Comparison of ENCODE assay signal across 11 cellular contexts in the genomic region with DNA sequence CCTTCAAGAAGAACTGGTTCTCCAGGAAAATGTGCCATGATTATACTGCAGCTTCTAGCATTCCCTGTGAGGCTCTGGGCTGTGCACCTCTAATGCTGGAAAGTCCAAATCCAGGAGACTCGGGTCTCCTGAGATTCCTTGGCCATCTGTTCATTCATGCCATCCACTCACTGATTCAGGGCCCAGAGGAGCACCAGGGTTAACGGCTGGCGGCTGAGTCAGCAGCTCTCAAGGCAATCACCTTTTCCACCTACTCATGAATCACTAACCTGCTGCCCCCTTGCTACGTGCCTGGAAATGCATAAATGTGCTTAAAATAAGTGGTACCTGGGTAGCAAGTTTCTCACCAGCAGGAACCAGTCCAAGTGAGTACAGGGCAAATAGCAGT.
DNase-seq lines count a peak whose midpoint lies in the region; ATAC-seq, FAIRE-seq and TF ChIP-seq lines count a peak whose summit lies in the region.
"Had no signal": no experiment of that assay in that cellular context is flagged by ENCODE, and none has a peak within 500 bp of the region (broad histone marks: within the 10 kb centered on the region; RNA-seq: fewer than 3 reads in every experiment).

No MANE protein-coding gene starts in this region.

- no peaks in the 10 kb centered on the region for H3K36me3 Mint-ChIP-seq in GM23338 (ENCODE audit: low read depth)
- H3K36me3 Mint-ChIP-seq in CD8-positive, alpha-beta memory T cell: no peaks in the 10 kb centered on the region

- H4K8ac ChIP-seq in H1 (ENCODE audit: extremely low read depth, insufficient read depth, low read length): no peak overlapping the region

- H2BK15ac ChIP-seq in H1 (ENCODE audit: low read length): no peak overlapping the region

- peak; percentile 16 to 25; a peak in 3 of 4 replicates for TF ChIP-seq RAD21 in H1 (IDR thresholded peaks at IDR 0.05 in 1 of 2, conservative IDR thresholded peaks at IDR 0.05 in 1 of 2; ENCODE audit: low read depth in 2 of 2, low read length in 2 of 2)

- H4K5ac ChIP-seq in H1 (ENCODE audit: insufficient read length, low read depth, low read length): no peak overlapping the region

- no peak overlapping the region for H2BK12ac ChIP-seq in H1 (ENCODE audit: low read depth, low read length)

- POLR2A ChIA-PET in H1 (lab: Charles Lee; ENCODE audit: partially characterized antibody): no interaction called here
- POLR2A ChIA-PET in CD8-positive, alpha-beta memory T cell (lab: Charles Lee): no interaction called here

- H3K27ac ChIP-seq in GM23338 (ENCODE audit: low read depth): no peak overlapping the region
- H3K27ac ChIP-seq in H1 (ENCODE audit: low read depth, low read length): no peak overlapping the region
- no peak overlapping the region for H3K27ac ChIP-seq in CD8-positive, alpha-beta memory T cell (ENCODE audit: low read depth, low read length)
- H3K27ac ChIP-seq: right atrium auricular region had no signal

- peak; percentile 41; the same call in 2 of the 3 replicates for ATAC-seq in GM23338
- ATAC-seq in omental fat pad (ENCODE audit: low FRiP score): peak; percentile 58
- no peak for ATAC-seq in HG03097 (IDR thresholded peaks at IDR 0.05; ENCODE audit: low FRiP score, unreplicated experiment)

- no peak overlapping the region for H2AK5ac ChIP-seq in H1 (ENCODE audit: low read depth, low read length)

- H4K91ac ChIP-seq in H1 (replicated peaks; ENCODE audit: insufficient read length, low read length): no peak overlapping the region

- no peak overlapping the region for H3K4me3 Mint-ChIP-seq in GM23338
- no peak overlapping the region for H3K4me3 Mint-ChIP-seq in CD8-positive, alpha-beta memory T cell

- TF ChIP-seq EP300 in H1 (IDR thresholded peaks at IDR 0.05; ENCODE audit: borderline replicate concordance in 1 of 2, low read depth in 2 of 2, low read length in 2 of 2): no peak

- no peak overlapping the region for H2AFZ ChIP-seq in GM23338
- H2AFZ ChIP-seq in H1 (ENCODE audit: low read length): no peak overlapping the region

- H3K9me3 Mint-ChIP-seq in GM23338: no peaks in the 10 kb centered on the region
- no peaks in the 10 kb centered on the region for H3K9me3 Mint-ChIP-seq in CD8-positive, alpha-beta memory T cell

- H3K79me2 ChIP-seq in GM23338 (replicated peaks; ENCODE audit: insufficient read depth) (no peaks in the 10 kb centered on the region), H1 (ENCODE audit: control insufficient read depth in 1 of 2, insufficient read depth in 2 of 2, low read length in 2 of 2) (no peaks in the 10 kb centered on the region)

- 80% methylated on average over 4 of the region's 4 CpGs; no CpG with 5 or more reads in 1 of the 2 experiments for WGBS in H1 (ENCODE audit: extremely low coverage in 1 of 2, insufficient coverage in 1 of 2, insufficient read length in 1 of 2, insufficient replicate concordance in 2 of 2, low coverage in 1 of 2, low lambda C conversion rate in 2 of 2, missing lambda C conversion rate in 1 of 2), 2 experiments

- peaks cover 4% of the 10 kb centered on the region for H3K27me3 Mint-ChIP-seq in GM23338 (ENCODE audit: insufficient read depth, low read depth, poor library complexity)
- H3K27me3 Mint-ChIP-seq in CD8-positive, alpha-beta memory T cell: peaks cover 10 to 12% of the 10 kb centered on the region in 2 donors

- no peak for TF ChIP-seq POLR2A in H1 (IDR thresholded peaks at IDR 0.05; ENCODE audit: control extremely low read depth in 1 of 2, low read depth in 2 of 2, low read length in 2 of 2)

- peaks cover 1% of the 10 kb centered on the region; the same call in 1 of the 2 replicates for H3K79me1 ChIP-seq in H1 (ENCODE audit: low read depth, low read length)

- no peak overlapping the region for H3K56ac ChIP-seq in H1 (replicated peaks; ENCODE audit: insufficient read length, low read depth, low read length)

- no peaks in the 10 kb centered on the region for H3F3A ChIP-seq in GM23338 (replicated peaks; ENCODE audit: low read depth)

- H3K4me1 ChIP-seq in GM23338 (ENCODE audit: insufficient read depth): no peaks in the 10 kb centered on the region; the same call in 1 of the 2 replicates
- H3K4me1 ChIP-seq in H1 (replicated peaks in 1 of 4; ENCODE audit: control insufficient read depth in 3 of 4, insufficient read depth in 4 of 4, low read length in 3 of 4): peaks cover 0 to 5% (median 0%) of the 10 kb centered on the region in 4 experiments; a peak in 1 of 7 replicates
- no peaks in the 10 kb centered on the region for H3K4me1 ChIP-seq in CD8-positive, alpha-beta memory T cell (ENCODE audit: insufficient read depth, low read length)
- H3K4me1 ChIP-seq: right atrium auricular region had no signal

- CTCF ChIA-PET in H1 (lab: Charles Lee; ENCODE audit: partially characterized antibody): interaction anchor here (0.7 to 6.7 kb wide), 23 partner anchors 9 to 337 kb away, joined by 3 to 55 read pairs (median 4); no protein-coding TSS in a partner anchor
- CTCF ChIA-PET in CD8-positive, alpha-beta memory T cell (lab: Charles Lee): no interaction called here

- H2BK20ac ChIP-seq in H1 (ENCODE audit: low read length): no peak overlapping the region

- DNase-seq in GM23338 (ENCODE audit: low spot score) (no peak), NCI-H774 (lab: John Stamatoyannopoulos, UW) (peak; percentile 7), H1 (ENCODE audit: low read depth in 1 of 2, low spot score in 2 of 2) (no peak), omental fat pad (ENCODE audit: low spot score) (no peak), NCI-H2029 (lab: John Stamatoyannopoulos, UW) (no peak)
- DNase-seq in CD8-positive, alpha-beta memory T cell: no peak
- no peak for DNase-seq in central memory CD4-positive, alpha-beta T cell
- DNase-seq: NCI-H446 treated with DMSO at 0.1 percent for 48 hours, stomach had no signal

- H3K4me1 Mint-ChIP-seq in GM23338: peaks cover 3% of the 10 kb centered on the region; the same call in 1 of the 3 replicates
- no peaks in the 10 kb centered on the region for H3K4me1 Mint-ChIP-seq in CD8-positive, alpha-beta memory T cell

- no peak overlapping the region for H3K14ac ChIP-seq in H1 (ENCODE audit: insufficient read length)

- H3K4me3 ChIP-seq in GM23338: no peak overlapping the region
- no peak overlapping the region for H3K4me3 ChIP-seq in H1 (ENCODE audit: extremely low read depth in 1 of 4, insufficient read depth in 2 of 4, low read depth in 3 of 4, low read length in 4 of 4)
- H3K4me3 ChIP-seq in CD8-positive, alpha-beta memory T cell (ENCODE audit: low read length): no peak overlapping the region
- H3K4me3 ChIP-seq: right atrium auricular region, stomach had no signal

- no peaks in the 10 kb centered on the region for H3K9me3 ChIP-seq in H1 (ENCODE audit: insufficient read depth in 2 of 2, low read depth in 1 of 2, low read length in 1 of 2)
- H3K9me3 ChIP-seq in CD8-positive, alpha-beta memory T cell (ENCODE audit: low read length): no peaks in the 10 kb centered on the region
- H3K9me3 ChIP-seq: right atrium auricular region, stomach had no signal

- no peak overlapping the region for H3K9ac ChIP-seq in H1 (replicated peaks in 1 of 4; ENCODE audit: extremely low read depth in 1 of 4, low read depth in 3 of 4, low read length in 3 of 4)

- no peak overlapping the region for H3K23ac ChIP-seq in H1 (ENCODE audit: insufficient read length)

- H3K36me3 ChIP-seq in GM23338 (ENCODE audit: insufficient read depth): no peaks in the 10 kb centered on the region
- H3K36me3 ChIP-seq in H1 (ENCODE audit: control insufficient read depth in 2 of 4, insufficient read depth in 4 of 4, low read length in 3 of 4): no peaks in the 10 kb centered on the region
- H3K36me3 ChIP-seq in CD8-positive, alpha-beta memory T cell (ENCODE audit: insufficient read depth, low read length): no peaks in the 10 kb centered on the region
- H3K36me3 ChIP-seq: right atrium auricular region, stomach had no signal

- H3K9me2 ChIP-seq in GM23338 (ENCODE audit: insufficient read depth): 0 out of 2 replicates have a peak, but pooled peaks cover 2% of the 10 kb centered on the region

- H4K20me1 ChIP-seq in GM23338 (replicated peaks; ENCODE audit: insufficient read depth): no peaks in the 10 kb centered on the region
- H4K20me1 ChIP-seq in H1 (replicated peaks in 1 of 2; ENCODE audit: control insufficient read depth in 1 of 2, insufficient read depth in 2 of 2, low read length in 2 of 2): no peaks in the 10 kb centered on the region

- no peaks in the 10 kb centered on the region for H3K27me3 ChIP-seq in GM23338 (ENCODE audit: insufficient read depth)
- H3K27me3 ChIP-seq in H1 (replicated peaks in 1 of 4; ENCODE audit: control insufficient read depth in 3 of 4, extremely low read depth in 1 of 4, insufficient read depth in 3 of 4, low read length in 3 of 4): no peaks in the 10 kb centered on the region
- no peaks in the 10 kb centered on the region for H3K27me3 ChIP-seq in CD8-positive, alpha-beta memory T cell (ENCODE audit: insufficient read depth, low read length, poor library complexity, severe bottlenecking)
- H3K27me3 ChIP-seq: right atrium auricular region, stomach had no signal

- H3K27ac Mint-ChIP-seq in GM23338: no peak overlapping the region
- no peak overlapping the region for H3K27ac Mint-ChIP-seq in CD8-positive, alpha-beta memory T cell

- FAIRE-seq in H1 (lab: Jason Lieb, UNC): no peak

- H2BK120ac ChIP-seq in H1 (replicated peaks; ENCODE audit: low read depth, low read length): no peak overlapping the region

- no peak overlapping the region for H2BK5ac ChIP-seq in H1 (ENCODE audit: low read depth, low read length)

- H3K18ac ChIP-seq in H1 (ENCODE audit: extremely low read depth, low read length): no peak overlapping the region

- peaks cover 5% of the 10 kb centered on the region; the same call in 1 of the 2 replicates for H3K23me2 ChIP-seq in H1 (ENCODE audit: low read depth, low read length)

- H3K4me2 ChIP-seq in GM23338 (no peak overlapping the region), H1 (ENCODE audit: insufficient read depth in 1 of 2, low read depth in 2 of 2, low read length in 2 of 2) (no peak overlapping the region)

- no peak overlapping the region for H3K4ac ChIP-seq in H1 (replicated peaks; ENCODE audit: insufficient read length, low read depth, low read length)

- TF ChIP-seq CTCF in GM23338 (conservative IDR thresholded peaks at IDR 0.05; ENCODE audit: low read depth in 2 of 2): peak; percentile 19 to 41; a peak in 2 of 4 replicates
- peak in 1 of 3 experiments; percentile 45; a peak in 1 of 4 replicates for TF ChIP-seq CTCF in H1 (IDR thresholded peaks at IDR 0.05; ENCODE audit: control extremely low read depth in 1 of 3, insufficient read depth in 1 of 3, low read depth in 1 of 3, low read length in 3 of 3)
- TF ChIP-seq CTCF in omental fat pad (IDR thresholded peaks at IDR 0.05): no peak

TF ChIP-seq in GM23338, 12 proteins besides CTCF, POLR2A, EP300 and RAD21 (continues in another document):
- TF ChIP-seq CREB1 (CRISPR knock-in tag; IDR thresholded peaks at IDR 0.05; ENCODE audit: low read depth): no peak
- no peak for TF ChIP-seq STAT1 (IDR thresholded peaks at IDR 0.05; ENCODE audit: unreplicated experiment)
- TF ChIP-seq NANOG (IDR thresholded peaks at IDR 0.05; ENCODE audit: borderline replicate concordance): no peak

TF ChIP-seq in H1, 55 proteins besides CTCF, POLR2A, EP300 and RAD21:
- TF ChIP-seq MAFK (IDR thresholded peaks at IDR 0.05; ENCODE audit: low read depth, low read length) (peak; percentile 35; the same call in 1 of the 2 replicates), BACH1 (IDR thresholded peaks at IDR 0.05; ENCODE audit: low read length) (peak; percentile 83), NRF1 (IDR thresholded peaks at IDR 0.05; ENCODE audit: low read depth, low read length) (no peak)

Comparison
In these comparisons a context has a peak if more than half of its experiments do, and no peak if none do; other contexts are left out.
1. CTCF ChIP-seq: peak in GM23338 (2 of 2); none in omental fat pad (0 of 3).